Comparison of ENCODE assay signal across 1 cellular context in the genomic region with DNA sequence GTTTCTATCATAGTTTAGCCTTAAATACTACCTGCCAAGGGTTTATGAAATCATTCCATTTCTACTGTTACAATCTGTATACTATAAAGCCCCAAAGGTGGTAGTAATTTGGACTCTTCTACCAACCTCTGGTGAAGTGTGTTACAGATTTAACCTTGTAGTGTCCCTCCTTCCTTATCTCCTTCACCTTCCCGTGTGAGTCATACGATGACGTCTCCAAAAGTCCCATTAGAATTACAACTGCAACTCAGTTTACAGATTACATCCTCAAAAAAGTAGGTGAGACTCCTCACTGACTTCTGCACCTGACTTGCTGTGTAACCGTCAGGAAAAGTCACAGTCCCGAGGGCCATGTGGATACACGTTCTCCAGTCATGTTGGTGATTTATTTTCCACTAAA.
A peak's percentile ranks its signal among the peaks of the same experiment; 100 is the strongest.
TF ChIP-seq lines count a peak whose summit lies in the region.

No MANE protein-coding gene starts in this region.

TF ChIP-seq in K562, 482 proteins besides CTCF, POLR2A, EP300 and RAD21 (continued from another document):
- TF ChIP-seq, protein P1, sequence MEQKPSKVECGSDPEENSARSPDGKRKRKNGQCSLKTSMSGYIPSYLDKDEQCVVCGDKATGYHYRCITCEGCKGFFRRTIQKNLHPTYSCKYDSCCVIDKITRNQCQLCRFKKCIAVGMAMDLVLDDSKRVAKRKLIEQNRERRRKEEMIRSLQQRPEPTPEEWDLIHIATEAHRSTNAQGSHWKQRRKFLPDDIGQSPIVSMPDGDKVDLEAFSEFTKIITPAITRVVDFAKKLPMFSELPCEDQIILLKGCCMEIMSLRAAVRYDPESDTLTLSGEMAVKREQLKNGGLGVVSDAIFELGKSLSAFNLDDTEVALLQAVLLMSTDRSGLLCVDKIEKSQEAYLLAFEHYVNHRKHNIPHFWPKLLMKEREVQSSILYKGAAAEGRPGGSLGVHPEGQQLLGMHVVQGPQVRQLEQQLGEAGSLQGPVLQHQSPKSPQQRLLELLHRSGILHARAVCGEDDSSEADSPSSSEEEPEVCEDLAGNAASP (IDR thresholded peaks at IDR 0.05): no peak
- TF ChIP-seq ESRRA (IDR thresholded peaks at IDR 0.05; ENCODE audit: borderline replicate concordance, low read depth) (peak; percentile 75), NBN (IDR thresholded peaks at IDR 0.05; ENCODE audit: low read depth) (no peak), JUN (IDR thresholded peaks at IDR 0.05; ENCODE audit: borderline replicate concordance, low read depth, low read length) (0 out of 2 replicates have a peak, but pooled peaks have one; percentile 52), JUN (CRISPR knock-in tag; IDR thresholded peaks at IDR 0.05; ENCODE audit: borderline replicate concordance) (no peak), SMARCE1 (IDR thresholded peaks at IDR 0.05) (0 out of 2 replicates have a peak, but pooled peaks have one; percentile 41), ZNF347 (CRISPR knock-in tag; IDR thresholded peaks at IDR 0.05; ENCODE audit: low read depth) (no peak), MAFF (IDR thresholded peaks at IDR 0.05; ENCODE audit: low read length) (no peak), CSDE1 (IDR thresholded peaks at IDR 0.05) (no peak), FOSL1 (tag; conservative IDR thresholded peaks at IDR 0.05) (peak; percentile 57), DPF2 (IDR thresholded peaks at IDR 0.05) (0 out of 2 replicates have a peak, but pooled peaks have one; percentile 24), CREM (IDR thresholded peaks at IDR 0.05; ENCODE audit: low read depth) (peak; percentile 61), ARID1B (IDR thresholded peaks at IDR 0.05) (0 out of 2 replicates have a peak, but pooled peaks have one; percentile 29), TBP (optimal IDR thresholded peaks at IDR 0.05; ENCODE audit: low read depth, low read length) (no peak), SMARCA4 (IDR thresholded peaks at IDR 0.05) (0 out of 2 replicates have a peak, but pooled peaks have one; percentile 18), NFXL1 (CRISPR knock-in tag; IDR thresholded peaks at IDR 0.05) (no peak)
- TF ChIP-seq, protein P2, sequence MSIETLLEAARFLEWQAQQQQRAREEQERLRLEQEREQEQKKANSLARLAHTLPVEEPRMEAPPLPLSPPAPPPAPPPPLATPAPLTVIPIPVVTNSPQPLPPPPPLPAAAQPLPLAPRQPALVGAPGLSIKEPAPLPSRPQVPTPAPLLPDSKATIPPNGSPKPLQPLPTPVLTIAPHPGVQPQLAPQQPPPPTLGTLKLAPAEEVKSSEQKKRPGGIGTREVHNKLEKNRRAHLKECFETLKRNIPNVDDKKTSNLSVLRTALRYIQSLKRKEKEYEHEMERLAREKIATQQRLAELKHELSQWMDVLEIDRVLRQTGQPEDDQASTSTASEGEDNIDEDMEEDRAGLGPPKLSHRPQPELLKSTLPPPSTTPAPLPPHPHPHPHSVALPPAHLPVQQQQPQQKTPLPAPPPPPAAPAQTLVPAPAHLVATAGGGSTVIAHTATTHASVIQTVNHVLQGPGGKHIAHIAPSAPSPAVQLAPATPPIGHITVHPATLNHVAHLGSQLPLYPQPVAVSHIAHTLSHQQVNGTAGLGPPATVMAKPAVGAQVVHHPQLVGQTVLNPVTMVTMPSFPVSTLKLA (conservative IDR thresholded peaks at IDR 0.05): no peak
- TF ChIP-seq, protein P3, sequence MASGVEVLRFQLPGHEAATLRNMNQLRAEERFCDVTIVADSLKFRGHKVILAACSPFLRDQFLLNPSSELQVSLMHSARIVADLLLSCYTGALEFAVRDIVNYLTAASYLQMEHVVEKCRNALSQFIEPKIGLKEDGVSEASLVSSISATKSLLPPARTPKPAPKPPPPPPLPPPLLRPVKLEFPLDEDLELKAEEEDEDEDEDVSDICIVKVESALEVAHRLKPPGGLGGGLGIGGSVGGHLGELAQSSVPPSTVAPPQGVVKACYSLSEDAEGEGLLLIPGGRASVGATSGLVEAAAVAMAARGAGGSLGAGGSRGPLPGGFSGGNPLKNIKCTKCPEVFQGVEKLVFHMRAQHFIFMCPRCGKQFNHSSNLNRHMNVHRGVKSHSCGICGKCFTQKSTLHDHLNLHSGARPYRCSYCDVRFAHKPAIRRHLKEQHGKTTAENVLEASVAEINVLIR (CRISPR knock-in tag; IDR thresholded peaks at IDR 0.05): no peak
- TF ChIP-seq, protein P4, sequence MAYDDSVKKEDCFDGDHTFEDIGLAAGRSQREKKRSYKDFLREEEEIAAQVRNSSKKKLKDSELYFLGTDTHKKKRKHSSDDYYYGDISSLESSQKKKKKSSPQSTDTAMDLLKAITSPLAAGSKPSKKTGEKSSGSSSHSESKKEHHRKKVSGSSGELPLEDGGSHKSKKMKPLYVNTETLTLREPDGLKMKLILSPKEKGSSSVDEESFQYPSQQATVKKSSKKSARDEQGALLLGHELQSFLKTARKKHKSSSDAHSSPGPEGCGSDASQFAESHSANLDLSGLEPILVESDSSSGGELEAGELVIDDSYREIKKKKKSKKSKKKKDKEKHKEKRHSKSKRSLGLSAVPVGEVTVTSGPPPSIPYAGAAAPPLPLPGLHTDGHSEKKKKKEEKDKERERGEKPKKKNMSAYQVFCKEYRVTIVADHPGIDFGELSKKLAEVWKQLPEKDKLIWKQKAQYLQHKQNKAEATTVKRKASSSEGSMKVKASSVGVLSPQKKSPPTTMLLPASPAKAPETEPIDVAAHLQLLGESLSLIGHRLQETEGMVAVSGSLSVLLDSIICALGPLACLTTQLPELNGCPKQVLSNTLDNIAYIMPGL (CRISPR knock-in tag; IDR thresholded peaks at IDR 0.05): no peak
TF ChIP-seq in K562: peak in this region for 13.
